In the genomic region with DNA sequence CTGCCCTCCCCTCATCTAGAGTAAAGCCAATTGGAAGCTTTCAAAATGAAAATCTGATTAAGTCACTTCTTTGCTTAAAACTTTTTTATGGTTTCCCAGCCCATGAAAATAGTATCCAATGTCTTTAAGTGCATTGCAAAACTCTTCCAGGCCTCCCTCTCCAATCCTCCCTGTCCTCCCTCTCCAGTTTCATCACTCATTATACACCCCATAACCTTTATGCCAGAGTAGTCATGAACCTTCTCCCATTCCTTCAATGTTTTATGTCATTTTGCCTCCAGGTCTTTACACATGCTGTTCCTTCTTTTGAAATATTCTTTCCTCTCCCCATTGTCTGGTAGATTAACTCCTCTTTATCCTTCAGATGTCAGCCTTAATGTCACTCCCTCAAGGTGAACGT, we compare ENCODE assay signal across 5 cellular contexts.
"Had no signal": no experiment of that assay in that cellular context is flagged by ENCODE, and none has a peak within 500 bp of the region (broad histone marks: within the 10 kb centered on the region; RNA-seq: fewer than 3 reads in every experiment).

No MANE protein-coding gene starts in this region.

- DNase-seq: IMR-90, KBM-7 had no signal

- H3K4me3 ChIP-seq: K562 had no signal

- ATAC-seq: HepG2, K562 had no signal

- H3K27ac ChIP-seq: HL-60 had no signal
